Comparison of ENCODE assay signal across 9 cellular contexts in the genomic region with DNA sequence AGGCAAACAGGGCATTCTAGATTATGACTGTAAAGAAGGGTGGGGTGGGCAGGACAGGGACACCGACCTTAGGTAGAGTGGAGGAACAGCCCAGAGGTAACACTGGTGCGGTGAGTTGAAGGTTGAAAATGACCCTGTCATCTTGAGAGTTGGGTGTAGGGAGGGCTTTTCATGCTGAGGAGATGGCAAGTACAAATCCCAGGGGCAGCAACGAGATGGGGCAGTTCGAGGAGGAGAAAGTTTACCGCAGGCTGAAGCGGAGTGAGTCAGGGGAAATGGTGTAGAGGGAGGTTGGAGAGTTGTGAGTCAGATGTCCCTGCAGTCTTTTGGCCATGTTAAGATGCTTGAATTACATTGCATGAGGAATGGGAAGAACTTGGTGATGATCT.
DNase-seq lines count a peak whose midpoint lies in the region; ATAC-seq and TF ChIP-seq lines count a peak whose summit lies in the region.
"Had no signal": no experiment of that assay in that cellular context is flagged by ENCODE, and none has a peak within 500 bp of the region (broad histone marks: within the 10 kb centered on the region; RNA-seq: fewer than 3 reads in every experiment).

No MANE protein-coding gene starts in this region.

- H3K4me1 Mint-ChIP-seq in T-helper 1 cell treated with Interleukin-12 subunit alpha and Interleukin-12 subunit beta and Interleukin-4 antibody, amounts not matched to agents 30 μg/mL and 1 μg/mL, for 36 hours (ENCODE audit: low read depth), result peaks cover 64% of the 10 kb centered on the region

- peak overlapping the region; percentile 33 for H3K4me3 Mint-ChIP-seq in T-helper 1 cell treated with Interleukin-12 subunit alpha and Interleukin-12 subunit beta and Interleukin-4 antibody, amounts not matched to agents 30 μg/mL and 1 μg/mL, for 36 hours

- peak; percentile 38 for ATAC-seq in GM19023 (IDR thresholded peaks at IDR 0.05; ENCODE audit: unreplicated experiment)
- no peak for ATAC-seq in HG02884 (IDR thresholded peaks at IDR 0.05; ENCODE audit: unreplicated experiment)

- in situ Hi-C loops in ACHN (cut with HindIII; ENCODE audit: low pct_ligation_motif_present, low pct_unique_long_range_greater_than_20kb, low sequenced_read_pairs), result no loop called here

- peaks cover 47% of the 10 kb centered on the region for H3K36me3 Mint-ChIP-seq in T-helper 1 cell treated with Interleukin-12 subunit alpha and Interleukin-12 subunit beta and Interleukin-4 antibody, amounts not matched to agents 30 μg/mL and 1 μg/mL, for 36 hours (ENCODE audit: low read depth)

- H3K27ac Mint-ChIP-seq in T-helper 1 cell treated with Interleukin-12 subunit alpha and Interleukin-12 subunit beta and Interleukin-4 antibody, amounts not matched to agents 30 μg/mL and 1 μg/mL, for 36 hours, result peak overlapping the region; percentile 75

- DNase-seq in ACHN, result peak; percentile 70
- DNase-seq in fibroblast of villous mesenchyme (ENCODE audit: low read depth), result peak; percentile 28
- no peak for DNase-seq in superior temporal gyrus (ENCODE audit: extremely low spot score)
- DNase-seq in activated CD8-positive, alpha-beta memory T cell treated with anti-CD3 and anti-CD28 coated beads, Interleukin-2, amount 50 U/mL, for 48 hours, result no peak
- no peak for DNase-seq in Kasumi-1 (lab: John Stamatoyannopoulos, UW)
- DNase-seq: transverse colon had no signal

- no peak overlapping the region for H3K4me3 ChIP-seq in fibroblast of villous mesenchyme (ENCODE audit: low read depth, low read length)
- H3K4me3 ChIP-seq: transverse colon had no signal

- H3K27me3 Mint-ChIP-seq in T-helper 1 cell treated with Interleukin-12 subunit alpha and Interleukin-12 subunit beta and Interleukin-4 antibody, amounts not matched to agents 30 μg/mL and 1 μg/mL, for 36 hours (ENCODE audit: low read depth), result no peaks in the 10 kb centered on the region

- H3K9me3 Mint-ChIP-seq in T-helper 1 cell treated with Interleukin-12 subunit alpha and Interleukin-12 subunit beta and Interleukin-4 antibody, amounts not matched to agents 30 μg/mL and 1 μg/mL, for 36 hours, result peaks cover 10% of the 10 kb centered on the region

- no peak for TF ChIP-seq CTCF in fibroblast of villous mesenchyme (IDR thresholded peaks at IDR 0.05; ENCODE audit: insufficient read depth, low read depth, low read length)

Comparison
In these comparisons a context has a peak if more than half of its experiments do, and no peak if none do; other contexts are left out.
1. DNase-seq: peak in ACHN (single experiment) and fibroblast of villous mesenchyme (single experiment); none in superior temporal gyrus (single experiment), activated CD8-positive, alpha-beta memory T cell treated with anti-CD3 and anti-CD28 coated beads, Interleukin-2, amount 50 U/mL, for 48 hours (single experiment) and Kasumi-1 (0 of 2).